Comparison of ENCODE assay signal across 24 cellular contexts in the genomic region with DNA sequence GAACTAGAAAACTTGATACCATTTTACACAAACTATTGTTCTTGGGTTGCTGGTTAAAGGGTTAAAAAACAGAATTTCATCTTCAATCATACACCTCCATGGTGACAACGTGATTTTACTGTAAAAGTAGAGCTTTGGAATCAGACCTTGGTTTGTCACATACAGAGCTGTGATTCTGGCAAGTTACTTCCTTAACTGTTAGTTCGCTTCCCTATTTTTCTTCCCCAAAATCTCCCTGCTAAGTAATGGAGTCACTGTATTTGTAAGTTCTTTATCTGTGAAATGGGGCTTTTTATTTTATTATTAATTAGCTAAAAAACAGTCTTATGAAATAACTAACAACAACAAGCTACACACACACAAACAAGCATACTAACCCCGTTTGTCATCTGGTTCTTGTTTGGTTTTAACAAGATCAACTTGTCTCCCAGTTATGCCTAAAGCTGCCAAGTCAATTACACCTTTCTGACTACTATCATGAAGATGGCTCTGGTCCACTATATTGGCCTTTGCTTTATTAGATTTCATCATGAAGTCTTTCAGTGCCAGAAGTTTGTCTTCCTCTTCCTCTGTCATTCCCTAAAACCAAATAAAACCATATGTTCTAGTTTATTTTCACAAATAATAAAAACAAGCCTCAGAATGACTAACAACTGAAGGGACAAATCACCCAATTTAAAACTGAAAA. TPM values are rescaled to one million over a fixed set of nuclear protein-coding genes. Genes with fewer than 3 reads are reported as not detected.
DNase-seq lines count a peak whose midpoint lies in the region; ATAC-seq and TF ChIP-seq lines count a peak whose summit lies in the region.
"Had no signal": no experiment of that assay in that cellular context is flagged by ENCODE, and none has a peak within 500 bp of the region (broad histone marks: within the 10 kb centered on the region; RNA-seq: fewer than 3 reads in every experiment).

No MANE protein-coding gene starts in this region.

- POLR2A ChIA-PET in BJ (lab: Charles Lee), result no interaction called here

- no peak overlapping the region for H3K4me3 Mint-ChIP-seq in nephron progenitor cell
- H3K4me3 Mint-ChIP-seq: activated CD4-positive, alpha-beta T cell treated with anti-CD3 and anti-CD28 coated beads for 36 hours; CD8-positive, alpha-beta memory T cell; central memory CD8-positive, alpha-beta T cell; mesothelial cell of epicardium; naive thymus-derived CD8-positive, alpha-beta T cell had no signal

- H3K4me1 Mint-ChIP-seq in nephron progenitor cell, result no peaks in the 10 kb centered on the region
- H3K4me1 Mint-ChIP-seq: activated CD4-positive, alpha-beta T cell treated with anti-CD3 and anti-CD28 coated beads for 36 hours; central memory CD8-positive, alpha-beta T cell had no signal

- no peaks in the 10 kb centered on the region for H3K79me2 ChIP-seq in hepatocyte

- ATAC-seq in GM19023 (IDR thresholded peaks at IDR 0.05; ENCODE audit: unreplicated experiment), result no peak
- ATAC-seq: activated CD4-positive, alpha-beta T cell treated with anti-CD3 and anti-CD28 coated beads for 36 hours; heart right ventricle; K562; left colon; naive thymus-derived CD8-positive, alpha-beta T cell; right cardiac atrium; Right ventricle myocardium inferior; stimulated activated naive CD8-positive, alpha-beta T cell treated with anti-CD3 and anti-CD28 coated beads, Interleukin-15, Interleukin-2, amounts not matched to agents 100 U/mL and 50 U/mL, for 24 hours had no signal

- H3K27me3 ChIP-seq in BJ (ENCODE audit: control insufficient read depth, insufficient read depth, low read length), result no peaks in the 10 kb centered on the region
- H3K27me3 ChIP-seq in hepatocyte, result no peaks in the 10 kb centered on the region
- H3K27me3 ChIP-seq: dorsolateral prefrontal cortex, heart right ventricle had no signal

- no peaks in the 10 kb centered on the region for H3K4me1 ChIP-seq in hepatocyte (ENCODE audit: insufficient read depth)

- DNase-seq in BJ (ENCODE audit: low read depth), result peak; percentile 9
- DNase-seq in GM03348 (ENCODE audit: low spot score), result peak; percentile 5
- DNase-seq in nephron progenitor cell, result no peak
- no peak for DNase-seq in cerebellar nuclear complex (lab: John Stamatoyannopoulos, UW)
- no peak for DNase-seq in hepatocyte (ENCODE audit: low spot score)
- DNase-seq: activated CD4-positive, alpha-beta T cell treated with anti-CD3 and anti-CD28 coated beads for 36 hours; activated effector memory CD4-positive, alpha-beta T cell treated with anti-CD3 and anti-CD28 coated beads, Interleukin-2, amount 50 U/mL, for 16 hours; CD8-positive, alpha-beta memory T cell; DMS153; dorsolateral prefrontal cortex; GOT3; heart right ventricle; left colon; naive thymus-derived CD8-positive, alpha-beta T cell; NCI-H1694; NCI-H526 treated with DMSO at 0.1 percent for 48 hours; right cardiac atrium; stimulated activated naive CD8-positive, alpha-beta T cell treated with anti-CD3 and anti-CD28 coated beads, Interleukin-15, Interleukin-2, amounts not matched to agents 100 U/mL and 50 U/mL, for 24 hours had no signal

- H3K9me3 Mint-ChIP-seq in nephron progenitor cell, result no peaks in the 10 kb centered on the region
- H3K9me3 Mint-ChIP-seq: CD8-positive, alpha-beta memory T cell; central memory CD8-positive, alpha-beta T cell; mesothelial cell of epicardium; naive thymus-derived CD8-positive, alpha-beta T cell had no signal

- CTCF ChIA-PET in BJ (lab: Yijun Ruan, JAX), result interaction anchor here (0.7 to 1.4 kb wide), 2 partner anchors 19 to 185 kb away, joined by 3 read pairs; a partner anchor contains a TSS

- no peaks in the 10 kb centered on the region for H4K20me1 ChIP-seq in hepatocyte (ENCODE audit: insufficient read depth, poor library complexity, severe bottlenecking)

- H3K4me3 ChIP-seq in BJ (ENCODE audit: low read depth, low read length), result no peak overlapping the region
- H3K4me3 ChIP-seq in hepatocyte, result no peak overlapping the region
- H3K4me3 ChIP-seq: dorsolateral prefrontal cortex, heart right ventricle, K562 had no signal

- H3K36me3 ChIP-seq in BJ (ENCODE audit: control insufficient read depth, insufficient read depth, low read length) (no peaks in the 10 kb centered on the region), hepatocyte (replicated peaks; ENCODE audit: insufficient read depth, low read depth) (no peaks in the 10 kb centered on the region)

- H3K9me3 ChIP-seq in hepatocyte (ENCODE audit: low read depth), result no peaks in the 10 kb centered on the region
- H3K9me3 ChIP-seq: heart right ventricle had no signal

- no peak overlapping the region for H3K4me2 ChIP-seq in hepatocyte

- peak overlapping the region; percentile 42; the same call in 1 of the 2 replicates for H3K27ac ChIP-seq in VCaP
- no peak overlapping the region for H3K27ac ChIP-seq in hepatocyte
- H3K27ac ChIP-seq: dorsolateral prefrontal cortex, heart right ventricle had no signal

- H3K9me2 ChIP-seq in hepatocyte (replicated peaks; ENCODE audit: insufficient read depth), result no peaks in the 10 kb centered on the region

- H2AFZ ChIP-seq in hepatocyte, result no peak overlapping the region

- no peaks in the 10 kb centered on the region for H3K27me3 Mint-ChIP-seq in nephron progenitor cell (ENCODE audit: low read depth, poor library complexity)
- H3K27me3 Mint-ChIP-seq: activated CD4-positive, alpha-beta T cell treated with anti-CD3 and anti-CD28 coated beads for 36 hours; central memory CD8-positive, alpha-beta T cell; naive thymus-derived CD8-positive, alpha-beta T cell had no signal

- peak overlapping the region; percentile 80 for H3K27ac Mint-ChIP-seq in nephron progenitor cell
- H3K27ac Mint-ChIP-seq: activated CD4-positive, alpha-beta T cell treated with anti-CD3 and anti-CD28 coated beads for 36 hours; CD8-positive, alpha-beta memory T cell; mesothelial cell of epicardium had no signal

- TF ChIP-seq CTCF in BJ (IDR thresholded peaks at IDR 0.05; ENCODE audit: insufficient read depth, low read depth, low read length) (no peak), VCaP (conservative IDR thresholded peaks at IDR 0.05) (no peak), nephron progenitor cell (IDR thresholded peaks at IDR 0.05) (no peak), hepatocyte (IDR thresholded peaks at IDR 0.05; ENCODE audit: poor library complexity) (no peak)

- H3K36me3 Mint-ChIP-seq in nephron progenitor cell (ENCODE audit: low read depth), result peaks cover 34% of the 10 kb centered on the region

- 80% methylated on average over 3 of the region's 3 CpGs for WGBS in hepatocyte (ENCODE audit: low lambda C conversion rate, missing lambda C conversion rate)

RNA-seq across cellular contexts. Expression of a gene that starts 38.6 kb away (rescaled TPM):
- 29.5 and 30.0 TPM in 2 replicates for polyA plus RNA-seq in BJ (2011; rRNA removed)
- 47.5 and 60.3 TPM in 2 replicates for polyA minus RNA-seq in BJ (2011; rRNA and poly(A)+ RNA removed)
- 33.3 and 34.9 TPM in 2 replicates for total RNA-seq in hepatocyte
- polyA plus RNA-seq in hepatocyte, result 17.0 and 17.1 TPM in 2 replicates

Comparison
In these comparisons a context has a peak if more than half of its experiments do, and no peak if none do; other contexts are left out.
1. DNase-seq: peak in BJ (single experiment) and GM03348 (single experiment); none in nephron progenitor cell (single experiment), cerebellar nuclear complex (0 of 2) and hepatocyte (single experiment).